10 cellular contexts compared by ENCODE assay signal in the genomic region with DNA sequence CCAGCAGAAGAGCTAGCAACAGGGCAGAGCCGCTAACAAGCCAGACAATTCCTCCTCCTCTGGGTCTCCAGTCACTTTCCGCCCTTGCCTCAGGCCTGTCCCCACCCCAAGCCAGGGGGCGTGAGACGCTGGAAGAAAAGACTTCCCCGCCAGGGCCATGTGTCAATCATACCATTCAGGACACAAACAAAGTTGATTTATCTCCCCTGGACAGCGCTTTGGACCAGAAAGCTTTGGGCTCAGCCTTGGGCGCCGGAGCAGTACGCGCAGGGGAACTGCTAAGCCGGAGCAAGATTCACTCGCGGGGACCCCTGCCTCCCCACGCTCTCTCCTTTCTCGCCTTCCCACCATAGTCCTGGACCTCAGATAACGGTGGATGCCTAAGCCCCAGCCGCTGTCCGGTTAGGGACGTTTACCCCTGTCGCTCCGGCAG. TPM values are rescaled to one million over a fixed set of nuclear protein-coding genes. Genes with fewer than 3 reads are reported as not detected.
DNase-seq lines count a peak whose midpoint lies in the region; ATAC-seq and TF ChIP-seq lines count a peak whose summit lies in the region.
"Had no signal": no experiment of that assay in that cellular context is flagged by ENCODE, and none has a peak within 500 bp of the region (broad histone marks: within the 10 kb centered on the region; RNA-seq: fewer than 3 reads in every experiment).

No MANE protein-coding gene starts in this region.

- H3K27me3 ChIP-seq in HUES64 (ENCODE audit: insufficient read depth, low read length) (peaks cover 16% of the 10 kb centered on the region; the same call in 1 of the 2 replicates), brain microvascular endothelial cell (replicated peaks) (no peaks in the 10 kb centered on the region), kidney epithelial cell (ENCODE audit: control insufficient read depth, insufficient read depth, low read length) (peaks cover 8% of the 10 kb centered on the region)

- 5% methylated on average over 21 of the region's 21 CpGs for WGBS in HUES64

- H3K9me3 Mint-ChIP-seq in stimulated activated naive CD8-positive, alpha-beta T cell treated with anti-CD3 and anti-CD28 coated beads, Interleukin-15, Interleukin-2, amounts not matched to agents 100 ng/mL and 50 ng/mL, for 24 hours = no peaks in the 10 kb centered on the region
- H3K9me3 Mint-ChIP-seq: dendritic cell treated with granulocyte-macrophage colony-stimulating factor and Interleukin-4, amounts not matched to agents 40 ng/mL and 50 ng/mL, for 4 days had no signal

- H3K27me3 Mint-ChIP-seq in stimulated activated naive CD8-positive, alpha-beta T cell treated with anti-CD3 and anti-CD28 coated beads, Interleukin-15, Interleukin-2, amounts not matched to agents 100 ng/mL and 50 ng/mL, for 24 hours = peaks cover 41% of the 10 kb centered on the region

- H3K36me3 ChIP-seq in HUES64 (ENCODE audit: insufficient read depth, low read length) (no peaks in the 10 kb centered on the region), brain microvascular endothelial cell (replicated peaks) (no peaks in the 10 kb centered on the region), kidney epithelial cell (ENCODE audit: control insufficient read depth, insufficient read depth, low read length) (no peaks in the 10 kb centered on the region)

- peak overlapping the region; percentile 60 for H3K4me3 Mint-ChIP-seq in stimulated activated naive CD8-positive, alpha-beta T cell treated with anti-CD3 and anti-CD28 coated beads, Interleukin-15, Interleukin-2, amounts not matched to agents 100 ng/mL and 50 ng/mL, for 24 hours

- no peaks in the 10 kb centered on the region for H3K36me3 Mint-ChIP-seq in stimulated activated naive CD8-positive, alpha-beta T cell treated with anti-CD3 and anti-CD28 coated beads, Interleukin-15, Interleukin-2, amounts not matched to agents 100 ng/mL and 50 ng/mL, for 24 hours (ENCODE audit: low read depth)

- H3K27ac Mint-ChIP-seq in stimulated activated naive CD8-positive, alpha-beta T cell treated with anti-CD3 and anti-CD28 coated beads, Interleukin-15, Interleukin-2, amounts not matched to agents 100 ng/mL and 50 ng/mL, for 24 hours = no peak overlapping the region
- H3K27ac Mint-ChIP-seq: dendritic cell treated with granulocyte-macrophage colony-stimulating factor and Interleukin-4, amounts not matched to agents 40 ng/mL and 50 ng/mL, for 4 days had no signal

- no peak for ATAC-seq in HG02642 (IDR thresholded peaks at IDR 0.05; ENCODE audit: poor library complexity, unreplicated experiment)

- H3K9ac ChIP-seq in HUES64 (ENCODE audit: low read depth, low read length) = peak overlapping the region; percentile 30

- H3K4me3 ChIP-seq in HUES64 (ENCODE audit: low read length) (peak overlapping the region; percentile 57), brain microvascular endothelial cell (ENCODE audit: low read depth, low read length) (peak overlapping the region; percentile 60), kidney epithelial cell (ENCODE audit: low read depth, low read length) (peak overlapping the region; percentile 40)

- H3K27ac ChIP-seq in HUES64 (ENCODE audit: low read depth, low read length) (peak overlapping the region; percentile 53), brain microvascular endothelial cell (peak overlapping the region; percentile 44)

- TF ChIP-seq CTCF in brain microvascular endothelial cell (IDR thresholded peaks at IDR 0.05; ENCODE audit: low read depth, low read length, missing control alignments) (peak; percentile 23), kidney epithelial cell (IDR thresholded peaks at IDR 0.05; ENCODE audit: insufficient read depth, low read length, poor library complexity, severe bottlenecking) (no peak)

- H3K4me1 Mint-ChIP-seq in stimulated activated naive CD8-positive, alpha-beta T cell treated with anti-CD3 and anti-CD28 coated beads, Interleukin-15, Interleukin-2, amounts not matched to agents 100 ng/mL and 50 ng/mL, for 24 hours (ENCODE audit: low read depth) = peaks cover 15% of the 10 kb centered on the region

- H3K9me3 ChIP-seq in HUES64 (ENCODE audit: insufficient read depth, low read depth, low read length) = 0 out of 2 replicates have a peak, but pooled peaks cover 5% of the 10 kb centered on the region

- H3K4me1 ChIP-seq in HUES64 (ENCODE audit: insufficient read depth, low read length) = peaks cover 33% of the 10 kb centered on the region

- in situ Hi-C loops in brain microvascular endothelial cell (cut with HindIII; ENCODE audit: low pct_ligation_motif_present, low sequenced_read_pairs) = no loop called here

- DNase-seq in brain microvascular endothelial cell (no peak), kidney epithelial cell (ENCODE audit: low read depth) (no peak), NOMO-1 treated with dmso at 0.1 percent for 144 hours (lab: John Stamatoyannopoulos, UW; ENCODE audit: unreplicated experiment) (no peak), NCI-H1436 treated with DMSO at 0.1 percent for 48 hours (lab: John Stamatoyannopoulos, UW) (no peak)
- DNase-seq in activated CD4-positive, alpha-beta T cell treated with anti-CD3 and anti-CD28 coated beads, Interleukin-2, amount 50 U/mL, for 1 hour = no peak

RNA-seq across cellular contexts. Expression of a gene that starts 0.5 kb away (rescaled TPM):
- polyA plus RNA-seq in HUES64 (2013, experiment 1 of 2) = 2.2 TPM
- polyA plus RNA-seq in HUES64 (2013, experiment 2 of 2) = 1.4 TPM
- total RNA-seq in kidney epithelial cell = 0.29 TPM in 1 of 2 replicates, not detected in the other

RNA-seq across cellular contexts. Expression of a gene that starts 46.7 kb away (rescaled TPM):
- not detected for polyA plus RNA-seq in HUES64 (2013, experiment 1 of 2)
- not detected for polyA plus RNA-seq in HUES64 (2013, experiment 2 of 2)
- total RNA-seq in kidney epithelial cell = not detected in 2 replicates
- total RNA-seq: HT1080 had no signal
